Comparison of ENCODE assay signal across 26 cellular contexts in the genomic region with DNA sequence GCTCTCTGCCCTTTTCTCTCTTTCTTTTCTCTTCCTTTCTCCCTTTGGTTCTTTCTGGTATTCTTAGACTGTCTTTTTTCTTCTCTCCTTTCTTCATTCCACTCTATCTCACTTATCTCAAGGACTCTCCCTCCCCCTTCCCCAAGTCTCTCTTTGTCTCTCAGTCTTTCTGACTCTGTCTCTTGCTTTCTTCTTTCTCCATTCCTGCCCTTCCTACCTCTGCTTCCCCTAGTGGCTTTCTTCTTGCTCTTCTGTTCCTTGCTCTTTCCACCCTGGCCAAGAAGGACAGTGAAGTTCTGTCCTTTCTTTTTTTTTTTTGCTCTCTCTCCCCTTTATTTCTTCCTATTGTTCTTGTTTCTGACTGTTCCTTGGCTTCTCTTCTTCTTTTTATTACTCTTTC. TPM values are rescaled to one million over a fixed set of nuclear protein-coding genes. Genes with fewer than 3 reads are reported as not detected.
DNase-seq lines count a peak whose midpoint lies in the region; ATAC-seq and TF ChIP-seq lines count a peak whose summit lies in the region.
"Had no signal": no experiment of that assay in that cellular context is flagged by ENCODE, and none has a peak within 500 bp of the region (broad histone marks: within the 10 kb centered on the region; RNA-seq: fewer than 3 reads in every experiment).

No MANE protein-coding gene starts in this region.

- H3K4me3 ChIP-seq in GM23338 (no peak overlapping the region), choroid plexus epithelial cell (ENCODE audit: low read depth, low read length) (no peak overlapping the region), retinal pigment epithelial cell (ENCODE audit: low read length) (no peak overlapping the region), heart left ventricle (no peak overlapping the region)
- H3K4me3 ChIP-seq: A549, SJSA1 had no signal

- DNase-seq in GM23338 (ENCODE audit: low spot score) = no peak
- peak; percentile 5 for DNase-seq in SK-MEL-5 (ENCODE audit: low read depth, low spot score)
- DNase-seq in choroid plexus epithelial cell (ENCODE audit: low read depth) = no peak
- DNase-seq in retinal pigment epithelial cell (ENCODE audit: low read depth) = no peak
- no peak for DNase-seq in NAMALWA (ENCODE audit: low spot score)
- DNase-seq in heart left ventricle = no peak
- DNase-seq: AML-193; Caco-2; CD8-positive, alpha-beta T cell; DMS79 treated with DMSO at 0.1 percent for 48 hours; GF-D8; KG1; MM.1S; NCI-H1048; NCI-H1694; NCI-H2029 treated with DMSO at 0.1 percent for 48 hours; NCI-H2171; NCI-H226; NCI-H510A; NCI-H69; Right ventricle myocardium superior; RPMI8226 had no signal

- H3K27ac ChIP-seq in GM23338 (ENCODE audit: low read depth) (0 out of 2 replicates have a peak overlapping the region, but pooled peaks have one; percentile 20), heart left ventricle (no peak overlapping the region)
- H3K27ac ChIP-seq: A549, C4-2B, SJSA1 had no signal

- H3K36me3 ChIP-seq in GM23338 (ENCODE audit: insufficient read depth) (peaks cover 5% of the 10 kb centered on the region; the same call in 1 of the 2 replicates), heart left ventricle (no peaks in the 10 kb centered on the region)
- H3K36me3 ChIP-seq: SJSA1 had no signal

- no peak overlapping the region for H3K4me3 Mint-ChIP-seq in GM23338
- H3K4me3 Mint-ChIP-seq: CD8-positive, alpha-beta T cell had no signal

- H3K9me2 ChIP-seq in GM23338 (ENCODE audit: insufficient read depth) = 0 out of 2 replicates have a peak, but pooled peaks cover 2% of the 10 kb centered on the region

- TF ChIP-seq CTCF in GM23338 (conservative IDR thresholded peaks at IDR 0.05; ENCODE audit: low read depth in 2 of 2) (peak in 1 of 2 experiments; percentile 18; a peak in 2 of 4 replicates), choroid plexus epithelial cell (conservative IDR thresholded peaks at IDR 0.05; ENCODE audit: low read depth, low read length) (peak; percentile 23), retinal pigment epithelial cell (conservative IDR thresholded peaks at IDR 0.05; ENCODE audit: low read depth, low read length) (peak; percentile 17), heart left ventricle (IDR thresholded peaks at IDR 0.05) (no peak)

- H3K27me3 ChIP-seq in GM23338 (ENCODE audit: insufficient read depth) (no peaks in the 10 kb centered on the region), heart left ventricle (no peaks in the 10 kb centered on the region)
- H3K27me3 ChIP-seq: SJSA1 had no signal

- H3K36me3 Mint-ChIP-seq in GM23338 (ENCODE audit: low read depth) = peaks cover 4% of the 10 kb centered on the region; the same call in 2 of the 3 replicates
- H3K36me3 Mint-ChIP-seq: CD8-positive, alpha-beta T cell had no signal

- no peak for ATAC-seq in GM23338
- no peak for ATAC-seq in GM18520 (IDR thresholded peaks at IDR 0.05; ENCODE audit: unreplicated experiment)
- ATAC-seq in heart left ventricle = no peak
- ATAC-seq: A549; CD8-positive, alpha-beta T cell had no signal

- H3K27me3 Mint-ChIP-seq in GM23338 (ENCODE audit: insufficient read depth, low read depth, poor library complexity) = no peaks in the 10 kb centered on the region

- H3K4me1 Mint-ChIP-seq in GM23338 = peaks cover 31% of the 10 kb centered on the region

- in situ Hi-C loops in SK-MEL-5 (cut with HindIII; ENCODE audit: low pct_unique_long_range_greater_than_20kb, low sequenced_read_pairs) = no loop called here

- H2AFZ ChIP-seq in GM23338 = no peak overlapping the region

- H3K79me2 ChIP-seq in GM23338 (replicated peaks; ENCODE audit: insufficient read depth) = peaks cover 10% of the 10 kb centered on the region

- H3K9me3 ChIP-seq in heart left ventricle = peaks cover 0 to 15% (median 0%) of the 10 kb centered on the region in 12 donors
- H3K9me3 ChIP-seq: SJSA1 had no signal

- H4K20me1 ChIP-seq in GM23338 (replicated peaks; ENCODE audit: insufficient read depth) = 0 out of 2 replicates have a peak, but pooled peaks cover 5% of the 10 kb centered on the region

- no peak for TF ChIP-seq POLR2A in heart left ventricle (IDR thresholded peaks at IDR 0.05)

- peaks cover 7% of the 10 kb centered on the region for H3K9me3 Mint-ChIP-seq in GM23338

- intact Hi-C loops in heart left ventricle (cut with DNase I) = loop anchor here in 6 of 10 donors (5.0 to 10.0 kb wide), 7 partner anchors 44 to 547 kb away; a partner anchor contains a TSS

- peaks cover 23% of the 10 kb centered on the region for H3F3A ChIP-seq in GM23338 (replicated peaks; ENCODE audit: low read depth)

- H3K27ac Mint-ChIP-seq in GM23338 = no peak overlapping the region
- H3K27ac Mint-ChIP-seq: CD8-positive, alpha-beta T cell had no signal

- H3K4me2 ChIP-seq in GM23338 = peak overlapping the region; percentile 44; the same call in 1 of the 2 replicates
- H3K4me2 ChIP-seq: A549 had no signal

- H3K4me1 ChIP-seq in GM23338 (ENCODE audit: insufficient read depth) (peaks cover 39% of the 10 kb centered on the region), heart left ventricle (peaks cover 0 to 3% (median 0%) of the 10 kb centered on the region in 12 donors)
- H3K4me1 ChIP-seq: A549, Caco-2, SJSA1 had no signal

TF ChIP-seq in GM23338, 12 proteins besides CTCF, POLR2A, EP300 and RAD21 (continues in another document):
- TF ChIP-seq NANOG (IDR thresholded peaks at IDR 0.05; ENCODE audit: borderline replicate concordance) (no peak), ZNF331 (CRISPR knock-in tag; IDR thresholded peaks at IDR 0.05; ENCODE audit: low read depth) (no peak), POLR2AphosphoS5 (IDR thresholded peaks at IDR 0.05; ENCODE audit: low read depth) (no peak; the same call in 1 of the 2 replicates), ZNF114 (CRISPR knock-in tag; IDR thresholded peaks at IDR 0.05) (no peak), EZH2phosphoT487 (IDR thresholded peaks at IDR 0.05; ENCODE audit: unreplicated experiment) (no peak), CREB1 (CRISPR knock-in tag; IDR thresholded peaks at IDR 0.05; ENCODE audit: low read depth) (no peak)
- TF ChIP-seq, protein P1, sequence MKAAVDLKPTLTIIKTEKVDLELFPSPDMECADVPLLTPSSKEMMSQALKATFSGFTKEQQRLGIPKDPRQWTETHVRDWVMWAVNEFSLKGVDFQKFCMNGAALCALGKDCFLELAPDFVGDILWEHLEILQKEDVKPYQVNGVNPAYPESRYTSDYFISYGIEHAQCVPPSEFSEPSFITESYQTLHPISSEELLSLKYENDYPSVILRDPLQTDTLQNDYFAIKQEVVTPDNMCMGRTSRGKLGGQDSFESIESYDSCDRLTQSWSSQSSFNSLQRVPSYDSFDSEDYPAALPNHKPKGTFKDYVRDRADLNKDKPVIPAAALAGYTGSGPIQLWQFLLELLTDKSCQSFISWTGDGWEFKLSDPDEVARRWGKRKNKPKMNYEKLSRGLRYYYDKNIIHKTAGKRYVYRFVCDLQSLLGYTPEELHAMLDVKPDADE (IDR thresholded peaks at IDR 0.05) = no peak
- TF ChIP-seq, protein P2, sequence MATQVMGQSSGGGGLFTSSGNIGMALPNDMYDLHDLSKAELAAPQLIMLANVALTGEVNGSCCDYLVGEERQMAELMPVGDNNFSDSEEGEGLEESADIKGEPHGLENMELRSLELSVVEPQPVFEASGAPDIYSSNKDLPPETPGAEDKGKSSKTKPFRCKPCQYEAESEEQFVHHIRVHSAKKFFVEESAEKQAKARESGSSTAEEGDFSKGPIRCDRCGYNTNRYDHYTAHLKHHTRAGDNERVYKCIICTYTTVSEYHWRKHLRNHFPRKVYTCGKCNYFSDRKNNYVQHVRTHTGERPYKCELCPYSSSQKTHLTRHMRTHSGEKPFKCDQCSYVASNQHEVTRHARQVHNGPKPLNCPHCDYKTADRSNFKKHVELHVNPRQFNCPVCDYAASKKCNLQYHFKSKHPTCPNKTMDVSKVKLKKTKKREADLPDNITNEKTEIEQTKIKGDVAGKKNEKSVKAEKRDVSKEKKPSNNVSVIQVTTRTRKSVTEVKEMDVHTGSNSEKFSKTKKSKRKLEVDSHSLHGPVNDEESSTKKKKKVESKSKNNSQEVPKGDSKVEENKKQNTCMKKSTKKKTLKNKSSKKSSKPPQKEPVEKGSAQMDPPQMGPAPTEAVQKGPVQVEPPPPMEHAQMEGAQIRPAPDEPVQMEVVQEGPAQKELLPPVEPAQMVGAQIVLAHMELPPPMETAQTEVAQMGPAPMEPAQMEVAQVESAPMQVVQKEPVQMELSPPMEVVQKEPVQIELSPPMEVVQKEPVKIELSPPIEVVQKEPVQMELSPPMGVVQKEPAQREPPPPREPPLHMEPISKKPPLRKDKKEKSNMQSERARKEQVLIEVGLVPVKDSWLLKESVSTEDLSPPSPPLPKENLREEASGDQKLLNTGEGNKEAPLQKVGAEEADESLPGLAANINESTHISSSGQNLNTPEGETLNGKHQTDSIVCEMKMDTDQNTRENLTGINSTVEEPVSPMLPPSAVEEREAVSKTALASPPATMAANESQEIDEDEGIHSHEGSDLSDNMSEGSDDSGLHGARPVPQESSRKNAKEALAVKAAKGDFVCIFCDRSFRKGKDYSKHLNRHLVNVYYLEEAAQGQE (IDR thresholded peaks at IDR 0.05; ENCODE audit: unreplicated experiment) = no peak

RNA-seq across cellular contexts. Expression of a gene that starts 22.3 kb away (rescaled TPM):
- total RNA-seq in GM23338 (2014; rRNA removed; shearing (Covaris generic)) = 70.6 and 73.8 TPM in 2 replicates
- polyA plus RNA-seq in GM23338 (2016; fragmentation: Nextera tagmentation; extraction: Ambion mirVana) = 149 and 155 TPM in 2 replicates
- 33.8 and 35.6 TPM in 2 replicates for total RNA-seq in SK-MEL-5 (2014; rRNA removed; shearing (Covaris generic))
- 26.0 and 32.5 TPM in 2 replicates for polyA plus RNA-seq in SK-MEL-5 (2015; cell fraction: cytosol; rRNA removed)
- polyA plus RNA-seq in SK-MEL-5 (2015; cell fraction: nucleus; rRNA removed) = 0.87 and 9.3 TPM in 2 replicates
- total RNA-seq in heart left ventricle = 1 to 10 TPM; 3.2 to 6.5 (median 4.6) TPM
- 10 to 100 TPM in 1 of 2 donors, 1 to 10 TPM in 1; 1.9 to 16.3 TPM for polyA plus RNA-seq in heart left ventricle

RNA-seq across cellular contexts. Expression of a gene that starts 35.7 kb away (rescaled TPM):
- total RNA-seq in GM23338 (2014; rRNA removed; shearing (Covaris generic)) = 4.4 and 5.9 TPM in 2 replicates
- polyA plus RNA-seq in GM23338 (2016; fragmentation: Nextera tagmentation; extraction: Ambion mirVana) (5.4 and 6.3 TPM in 2 replicates), heart left ventricle (not detected)
- not detected in 2 replicates for total RNA-seq in SK-MEL-5 (2014; rRNA removed; shearing (Covaris generic))
- not detected in 2 replicates for polyA plus RNA-seq in SK-MEL-5 (2015; cell fraction: cytosol; rRNA removed)
- not detected in 2 replicates for polyA plus RNA-seq in SK-MEL-5 (2015; cell fraction: nucleus; rRNA removed)
- under 1 TPM in 1 of 9 donors, not detected in 8; 0.13 TPM for total RNA-seq in heart left ventricle
- total RNA-seq: Caco-2; CD8-positive, alpha-beta T cell; Right ventricle myocardium superior; SJSA1 had no signal
- polyA plus RNA-seq: A549 had no signal

Comparison
In these comparisons a context has a peak if more than half of its experiments do, and no peak if none do; other contexts are left out.
1. CTCF ChIP-seq: peak in choroid plexus epithelial cell (single experiment) and retinal pigment epithelial cell (single experiment); none in heart left ventricle (0 of 12).